ENCODE assay signal across 13 cellular contexts in the genomic region with DNA sequence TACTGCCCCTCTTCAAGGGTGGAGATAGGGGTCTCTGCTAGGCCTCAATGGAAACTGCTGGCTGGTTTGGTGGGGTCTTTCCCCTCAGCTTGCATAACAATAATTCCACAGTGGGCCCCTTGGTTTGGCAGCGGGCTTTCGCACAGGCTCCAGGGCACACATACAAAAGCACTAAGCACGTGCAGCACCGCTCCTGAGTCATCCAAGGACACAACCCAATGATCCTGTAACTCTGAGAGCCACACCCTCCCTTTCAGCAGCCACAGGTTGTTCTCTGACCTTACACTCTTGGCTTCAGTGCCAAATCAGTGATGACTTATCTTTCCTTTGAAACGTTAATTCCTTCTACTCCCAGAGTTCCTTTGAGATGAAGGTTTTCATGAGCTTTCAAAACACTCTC. TPM values are rescaled to one million over a fixed set of nuclear protein-coding genes. Genes with fewer than 3 reads are reported as not detected.
A peak's percentile ranks its signal among the peaks of the same experiment; 100 is the strongest.
DNase-seq lines count a peak whose midpoint lies in the region; ATAC-seq and TF ChIP-seq lines count a peak whose summit lies in the region.
"Had no signal": no experiment of that assay in that cellular context is flagged by ENCODE, and none has a peak within 500 bp of the region (broad histone marks: within the 10 kb centered on the region; RNA-seq: fewer than 3 reads in every experiment).

No MANE protein-coding gene starts in this region.

- no peaks in the 10 kb centered on the region for H3K9me3 Mint-ChIP-seq in activated T-helper 17 cell treated with anti-CD3 and anti-CD28 coated beads, Interleukin-2, amount 50 U/mL, for 72 hours
- H3K9me3 Mint-ChIP-seq: activated naive CD8-positive, alpha-beta T cell treated with anti-CD3 and anti-CD28 coated beads for 36 hours; neural progenitor cell had no signal

- H3K4me1 Mint-ChIP-seq in activated T-helper 17 cell treated with anti-CD3 and anti-CD28 coated beads, Interleukin-2, amount 50 U/mL, for 72 hours: peaks cover 14% of the 10 kb centered on the region

- POLR2A ChIA-PET in RWPE1 (lab: Yijun Ruan, JAX; ENCODE audit: low non-redundant PET): no interaction called here
- POLR2A ChIA-PET in OCI-LY7 (lab: Charles Lee): interaction anchor here (1.5 kb wide), 1 partner anchor 172 kb away, joined by 3 read pairs; no protein-coding TSS in a partner anchor

- TF ChIP-seq CTCF in RWPE1 (conservative IDR thresholded peaks at IDR 0.05; ENCODE audit: low read depth): no peak
- no peak for TF ChIP-seq CTCF in OCI-LY7 (conservative IDR thresholded peaks at IDR 0.05; ENCODE audit: low read length)

- no peak overlapping the region for H3K4me3 ChIP-seq in OCI-LY7 (ENCODE audit: low read depth, low read length, poor library complexity, severe bottlenecking)
- H3K4me3 ChIP-seq: neural progenitor cell had no signal

- no peaks in the 10 kb centered on the region for H3K9me3 ChIP-seq in OCI-LY7 (ENCODE audit: low read length)

- DNase-seq in H4 (ENCODE audit: low spot score): peak; percentile 42
- DNase-seq in RWPE1 (ENCODE audit: low spot score): peak; percentile 93
- peak; percentile 76 for DNase-seq in glomerular visceral epithelial cell (ENCODE audit: extremely low spot score)
- peak; percentile 95 for DNase-seq in renal cortical epithelial cell (ENCODE audit: low read depth)
- DNase-seq in OCI-LY7 (ENCODE audit: low spot score): no peak
- DNase-seq in NCI-H510A treated with DMSO at 0.1 percent for 48 hours (lab: John Stamatoyannopoulos, UW): no peak
- no peak for DNase-seq in nucleus accumbens (lab: John Stamatoyannopoulos, UW)
- DNase-seq: activated CD4-positive, alpha-beta T cell treated with anti-CD3 and anti-CD28 coated beads, Interleukin-2, amount 50 U/mL, for 4 hours; activated naive CD8-positive, alpha-beta T cell treated with anti-CD3 and anti-CD28 coated beads for 36 hours; IMR-90; stimulated activated CD4-positive, alpha-beta T cell treated with anti-CD3 and anti-CD28 coated beads, Interleukin-1b, Interleukin-23, amount 100 ng/mL, for 48 hours had no signal

- no peak for ATAC-seq in activated T-helper 17 cell treated with anti-CD3 and anti-CD28 coated beads, Interleukin-2, amount 50 U/mL, for 72 hours (replicated peaks)

- H4K20me1 ChIP-seq in OCI-LY7 (ENCODE audit: insufficient read depth, low read length): no peaks in the 10 kb centered on the region

- no peaks in the 10 kb centered on the region for H3K36me3 Mint-ChIP-seq in activated T-helper 17 cell treated with anti-CD3 and anti-CD28 coated beads, Interleukin-2, amount 50 U/mL, for 72 hours (ENCODE audit: low read depth)
- H3K36me3 Mint-ChIP-seq: activated naive CD8-positive, alpha-beta T cell treated with anti-CD3 and anti-CD28 coated beads for 36 hours; neural progenitor cell had no signal

- no peaks in the 10 kb centered on the region for H3K9me2 ChIP-seq in OCI-LY7 (ENCODE audit: insufficient read depth, low read length)

- H3K4me1 ChIP-seq in OCI-LY7 (ENCODE audit: insufficient read depth, low read length, poor library complexity, severe bottlenecking): peaks cover 11% of the 10 kb centered on the region

- H3K36me3 ChIP-seq in OCI-LY7 (ENCODE audit: insufficient read depth, low read length): no peaks in the 10 kb centered on the region
- H3K36me3 ChIP-seq: neural progenitor cell had no signal

- H3K27ac ChIP-seq in RWPE1 (peak overlapping the region; percentile 78), OCI-LY7 (ENCODE audit: low read depth, low read length, poor library complexity, severe bottlenecking) (no peak overlapping the region)
- H3K27ac ChIP-seq: neural progenitor cell had no signal

- CTCF ChIA-PET in RWPE1 (lab: Yijun Ruan, JAX) (interaction anchor here (0.6 to 1.6 kb wide), 5 partner anchors 13 to 363 kb away, joined by 3 to 8 read pairs (median 4); no protein-coding TSS in a partner anchor), OCI-LY7 (lab: Charles Lee; ENCODE audit: unreplicated experiment) (no interaction called here)

- H2AFZ ChIP-seq in OCI-LY7 (ENCODE audit: low read length): no peak overlapping the region
- H2AFZ ChIP-seq: neural progenitor cell had no signal

- no peaks in the 10 kb centered on the region for H3K79me2 ChIP-seq in OCI-LY7 (ENCODE audit: insufficient read depth, low read depth, low read length)

- H3K4me3 Mint-ChIP-seq in activated T-helper 17 cell treated with anti-CD3 and anti-CD28 coated beads, Interleukin-2, amount 50 U/mL, for 72 hours: no peak overlapping the region
- H3K4me3 Mint-ChIP-seq: activated naive CD8-positive, alpha-beta T cell treated with anti-CD3 and anti-CD28 coated beads for 36 hours; neural progenitor cell had no signal

- no TSS peak for BruUV-seq in OCI-LY7 (replicated peaks; lab: Mats Ljungman, UMichigan)

- H3K27me3 Mint-ChIP-seq in activated T-helper 17 cell treated with anti-CD3 and anti-CD28 coated beads, Interleukin-2, amount 50 U/mL, for 72 hours: peaks cover 4% of the 10 kb centered on the region

- H3K27ac Mint-ChIP-seq in activated T-helper 17 cell treated with anti-CD3 and anti-CD28 coated beads, Interleukin-2, amount 50 U/mL, for 72 hours: no peak overlapping the region
- H3K27ac Mint-ChIP-seq: activated naive CD8-positive, alpha-beta T cell treated with anti-CD3 and anti-CD28 coated beads for 36 hours; neural progenitor cell had no signal

- intact Hi-C loops in OCI-LY7 (cut with micrococcal nuclease; ENCODE audit: unreplicated experiment): no loop called here

- H3K4me2 ChIP-seq in OCI-LY7 (ENCODE audit: low read length): no peak overlapping the region
- H3K4me2 ChIP-seq: neural progenitor cell had no signal

RNA-seq across cellular contexts. Expression of a gene that starts 41.7 kb away (rescaled TPM):
- total RNA-seq in H4 (2014; rRNA removed; shearing (Covaris generic)): 0.16 and 0.39 TPM in 2 replicates
- 0.17 and 0.94 TPM in 2 replicates for total RNA-seq in renal cortical epithelial cell
- 0.03 and 1.2 TPM in 2 replicates for total RNA-seq in OCI-LY7 (2014; rRNA removed; shearing (Covaris generic))
- 0.36 TPM in 1 of 2 replicates, not detected in the other for total RNA-seq in OCI-LY7 (2022)
- total RNA-seq in activated T-helper 17 cell treated with anti-CD3 and anti-CD28 coated beads, Interleukin-2, amount 50 U/mL, for 72 hours: 10 to 100 TPM in 1 of 2 donors, under 1 TPM in 1; 0.82 to 10.6 TPM

Comparison
In these comparisons a context has a peak if more than half of its experiments do, and no peak if none do; other contexts are left out.
1. DNase-seq: peak in H4 (single experiment), RWPE1 (single experiment), glomerular visceral epithelial cell (single experiment) and renal cortical epithelial cell (single experiment); none in OCI-LY7 (single experiment), NCI-H510A treated with DMSO at 0.1 percent for 48 hours (single experiment) and nucleus accumbens (0 of 56).